2 cellular contexts compared by ENCODE assay signal in the genomic region with DNA sequence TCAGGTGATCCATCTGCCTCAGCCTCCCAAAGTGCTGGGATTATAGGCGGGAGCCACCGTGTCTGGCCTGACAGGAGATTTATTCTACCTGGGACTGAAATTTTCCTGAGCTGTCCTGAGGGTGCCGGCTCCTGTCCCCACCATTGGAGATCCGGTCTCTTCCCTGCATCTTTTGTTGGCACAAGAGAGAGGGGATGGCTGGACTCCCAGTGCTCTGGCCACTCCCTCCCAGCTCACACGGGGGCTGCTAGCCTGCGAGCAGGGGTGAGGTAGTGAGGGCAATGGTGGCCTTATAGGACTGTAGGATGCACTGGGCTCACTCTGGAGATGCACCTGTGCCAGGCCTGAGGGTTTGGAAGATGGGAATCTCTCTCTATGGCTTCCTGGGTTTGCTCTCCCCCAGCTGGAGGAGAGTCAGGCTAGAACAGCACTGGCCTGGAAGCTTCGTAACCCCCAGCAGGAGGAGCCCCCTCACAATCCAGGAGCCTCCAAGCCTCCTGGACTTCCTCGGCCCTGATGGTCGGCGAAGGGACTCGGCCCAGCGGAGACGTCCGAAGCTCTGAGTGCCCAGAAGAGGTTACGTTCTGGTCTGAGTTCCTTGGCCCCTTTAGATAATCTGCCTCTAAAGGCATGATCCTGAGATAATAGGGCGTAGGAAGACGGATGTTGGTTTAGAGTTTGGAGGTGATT.
TF ChIP-seq lines count a peak whose summit lies in the region.

No MANE protein-coding gene starts in this region.

TF ChIP-seq in HepG2, 621 proteins besides CTCF, POLR2A, EP300 and RAD21:
- no peak for TF ChIP-seq ZFX (CRISPR knock-in tag; IDR thresholded peaks at IDR 0.05; ENCODE audit: low read depth)
- no peak for TF ChIP-seq KDM6A (CRISPR knock-in tag; IDR thresholded peaks at IDR 0.05; ENCODE audit: low read depth)
- no peak for TF ChIP-seq HDAC2 (CRISPR knock-in tag; IDR thresholded peaks at IDR 0.05)
- 0 out of 2 replicates have a peak, but pooled peaks have one; percentile 26 for TF ChIP-seq ZSCAN25 (CRISPR knock-in tag; IDR thresholded peaks at IDR 0.05)
- no peak for TF ChIP-seq ZNF282 (IDR thresholded peaks at IDR 0.05; ENCODE audit: partially characterized antibody)

TF ChIP-seq in H1, 55 proteins besides CTCF, POLR2A, EP300 and RAD21:
- TF ChIP-seq JUND (IDR thresholded peaks at IDR 0.05; ENCODE audit: low read length) = no peak
- no peak for TF ChIP-seq USF2 (IDR thresholded peaks at IDR 0.05; ENCODE audit: low read length)
- TF ChIP-seq CTBP2 (IDR thresholded peaks at IDR 0.05; ENCODE audit: borderline replicate concordance, insufficient read depth, insufficient read length, low read length) = no peak
- no peak for TF ChIP-seq EGR1 (IDR thresholded peaks at IDR 0.05; ENCODE audit: borderline replicate concordance, low read depth, low read length)
- no peak for TF ChIP-seq SP4 (IDR thresholded peaks at IDR 0.05; ENCODE audit: low read length)
- no peak for TF ChIP-seq GABPA (IDR thresholded peaks at IDR 0.05; ENCODE audit: borderline replicate concordance, insufficient read depth, low read length)
- TF ChIP-seq KDM1A (IDR thresholded peaks at IDR 0.05; ENCODE audit: borderline replicate concordance, low read length) = no peak
- TF ChIP-seq SAP30 (IDR thresholded peaks at IDR 0.05; ENCODE audit: insufficient read depth, insufficient replicate concordance, low read length) = no peak
- no peak for TF ChIP-seq TCF12 (IDR thresholded peaks at IDR 0.05; ENCODE audit: low read depth, low read length)
- no peak for TF ChIP-seq POLR2AphosphoS5 (IDR thresholded peaks at IDR 0.05; ENCODE audit: low read depth, low read length)
- no peak for TF ChIP-seq RBBP5 (IDR thresholded peaks at IDR 0.05; ENCODE audit: borderline replicate concordance, low read depth, low read length)
- no peak for TF ChIP-seq POU5F1 (IDR thresholded peaks at IDR 0.05; ENCODE audit: low read depth, low read length)
- no peak for TF ChIP-seq MAFK (IDR thresholded peaks at IDR 0.05; ENCODE audit: low read depth, low read length)
- no peak for TF ChIP-seq CBX5 (IDR thresholded peaks at IDR 0.05; ENCODE audit: low read depth, low read length)
